In genomic region chr1:28766532-28767183, GRCh38 we compare ENCODE assay signal across 19 cellular contexts. TPM values are rescaled to one million over a fixed set of nuclear protein-coding genes. Genes with fewer than 3 reads are reported as not detected.
DNase-seq lines count a peak whose midpoint lies in the region; ATAC-seq and TF ChIP-seq lines count a peak whose summit lies in the region.
"Had no signal": no experiment of that assay in that cellular context is flagged by ENCODE, and none has a peak within 500 bp of the region (broad histone marks: within the 10 kb centered on the region; RNA-seq: fewer than 3 reads in every experiment).

No MANE protein-coding gene starts in this region.

- no TSS peak for BruUV-seq in IMR-90 (replicated peaks; lab: Mats Ljungman, UMichigan)

- no peak overlapping the region for H2AFZ ChIP-seq in IMR-90 (replicated peaks; ENCODE audit: low read length, poor library complexity)

- H2BK5ac ChIP-seq in IMR-90 (ENCODE audit: low read depth, low read length, poor library complexity, severe bottlenecking): no peak overlapping the region

- no peak for TF ChIP-seq RAD21 in IMR-90 (IDR thresholded peaks at IDR 0.05; ENCODE audit: low read length)

- no peak overlapping the region for H3K9ac ChIP-seq in IMR-90 (ENCODE audit: low read depth, low read length)
- H3K9ac ChIP-seq: BLaER1 treated with 17β-estradiol and CSF1 and Interleukin-3, amounts not matched to agents 10 nM and 100 nM had no signal

- TF ChIP-seq CTCF in IMR-90 (conservative IDR thresholded peaks at IDR 0.05; ENCODE audit: low read depth, low read length) (no peak), nephron progenitor cell (IDR thresholded peaks at IDR 0.05) (no peak)
- TF ChIP-seq CTCF in activated CD8-positive, alpha-beta T cell treated with anti-CD3 and anti-CD28 coated beads for 36 hours (IDR thresholded peaks at IDR 0.05): no peak

- no peak overlapping the region for H3K4me2 ChIP-seq in IMR-90 (ENCODE audit: low read depth, low read length)
- H3K4me2 ChIP-seq: BLaER1 treated with 17β-estradiol and CSF1 and Interleukin-3, amounts not matched to agents 10 nM and 100 nM had no signal

- no peak overlapping the region for H3K56ac ChIP-seq in IMR-90 (ENCODE audit: extremely low read depth, insufficient read depth, low read length)

- peak overlapping the region; percentile 30 for H3K27ac Mint-ChIP-seq in activated T-cell treated with anti-CD3 and anti-CD28 coated beads, Interleukin-2, amount 50 U/mL, for 24 hours
- H3K27ac Mint-ChIP-seq in CD4-positive, CD25-positive, alpha-beta regulatory T cell: peak overlapping the region; percentile 6 to 42 (median 9)
- peak overlapping the region in 5 of 9 donors; percentile 9 to 77 (median 46) for H3K27ac Mint-ChIP-seq in naive thymus-derived CD4-positive, alpha-beta T cell
- H3K27ac Mint-ChIP-seq in nephron progenitor cell: no peak overlapping the region
- H3K27ac Mint-ChIP-seq in activated CD8-positive, alpha-beta T cell treated with anti-CD3 and anti-CD28 coated beads for 36 hours: no peak overlapping the region
- H3K27ac Mint-ChIP-seq: HFFc6 had no signal

- H2AK9ac ChIP-seq in IMR-90 (replicated peaks; ENCODE audit: low read depth, low read length, poor library complexity): no peak overlapping the region

- H3K23ac ChIP-seq in IMR-90 (ENCODE audit: low read depth, low read length): no peak overlapping the region

- H3K4ac ChIP-seq in IMR-90 (ENCODE audit: low read depth, low read length): no peak overlapping the region

- H3K4me1 ChIP-seq in CD4-positive, CD25-positive, alpha-beta regulatory T cell (ENCODE audit: control insufficient read depth, insufficient read depth, low read length, poor library complexity, severe bottlenecking): peaks cover 7% of the 10 kb centered on the region
- H3K4me1 ChIP-seq in IMR-90 (ENCODE audit: control insufficient read depth, insufficient read depth, low read length): no peaks in the 10 kb centered on the region
- peaks cover 0 to 9% of the 10 kb centered on the region in 2 donors for H3K4me1 ChIP-seq in naive thymus-derived CD4-positive, alpha-beta T cell (ENCODE audit: control insufficient read depth in 2 of 2, insufficient read depth in 2 of 2, low read length in 2 of 2)

- H3K14ac ChIP-seq in IMR-90 (replicated peaks; ENCODE audit: low read depth, low read length): no peak overlapping the region

- no peak for TF ChIP-seq POLR2A in IMR-90 (IDR thresholded peaks at IDR 0.05; ENCODE audit: low read depth, low read length)

- in situ Hi-C loops in IMR-90 (cut with MboI; ENCODE audit: low sequenced_read_pairs): no loop called here

- H2BK20ac ChIP-seq in IMR-90 (ENCODE audit: low read depth, low read length): no peak overlapping the region

- no peak overlapping the region for H2BK15ac ChIP-seq in IMR-90 (ENCODE audit: low read depth, low read length)

- H2BK120ac ChIP-seq in IMR-90 (ENCODE audit: low read depth, low read length): no peak overlapping the region

- DNase-seq in activated T-cell treated with anti-CD3 and anti-CD28 coated beads, Interleukin-2, amount 50 U/mL, for 24 hours: peak; percentile 7
- no peak for DNase-seq in activated T-cell treated with anti-CD3 and anti-CD28 coated beads, Interleukin-2, amount 50 U/mL, for 4 hours
- DNase-seq in CD4-positive, CD25-positive, alpha-beta regulatory T cell: no peak
- DNase-seq in IMR-90 (no peak), nephron progenitor cell (no peak)
- no peak for DNase-seq in naive thymus-derived CD4-positive, alpha-beta T cell
- DNase-seq in activated CD8-positive, alpha-beta T cell treated with anti-CD3 and anti-CD28 coated beads for 36 hours: no peak
- DNase-seq: 8988T; AML-193; CD4-positive, alpha-beta memory T cell; COR-L47; DMS153; DMS79 treated with DMSO at 0.1 percent for 48 hours; EL; GOT3; H9; HFFc6 had no signal

- peaks cover 24% of the 10 kb centered on the region for H3K4me1 Mint-ChIP-seq in activated T-cell treated with anti-CD3 and anti-CD28 coated beads, Interleukin-2, amount 50 U/mL, for 24 hours (ENCODE audit: low read depth)
- H3K4me1 Mint-ChIP-seq in activated T-cell treated with anti-CD3 and anti-CD28 coated beads, Interleukin-2, amount 50 U/mL, for 4 hours (ENCODE audit: low read depth): peaks cover 23% of the 10 kb centered on the region
- peaks cover 5 to 37% (median 27%) of the 10 kb centered on the region in 4 donors for H3K4me1 Mint-ChIP-seq in CD4-positive, CD25-positive, alpha-beta regulatory T cell
- H3K4me1 Mint-ChIP-seq in naive thymus-derived CD4-positive, alpha-beta T cell: peaks cover 17 to 41% (median 24%) of the 10 kb centered on the region in 7 donors
- H3K4me1 Mint-ChIP-seq in nephron progenitor cell: peaks cover 4% of the 10 kb centered on the region
- peaks cover 13% of the 10 kb centered on the region for H3K4me1 Mint-ChIP-seq in activated CD8-positive, alpha-beta T cell treated with anti-CD3 and anti-CD28 coated beads for 36 hours (ENCODE audit: low read depth)
- H3K4me1 Mint-ChIP-seq: H9 had no signal

- H3K18ac ChIP-seq in IMR-90 (ENCODE audit: low read depth, low read length): no peak overlapping the region

- H3K9me3 ChIP-seq in CD4-positive, CD25-positive, alpha-beta regulatory T cell (ENCODE audit: control insufficient read depth in 2 of 2, low read length in 2 of 2): no peaks in the 10 kb centered on the region
- H3K9me3 ChIP-seq in IMR-90 (ENCODE audit: control insufficient read depth, insufficient read depth, low read length): no peaks in the 10 kb centered on the region
- no peaks in the 10 kb centered on the region for H3K9me3 ChIP-seq in naive thymus-derived CD4-positive, alpha-beta T cell (ENCODE audit: control insufficient read depth in 2 of 3, low read length in 3 of 3)
- H3K9me3 ChIP-seq: BLaER1 treated with 17β-estradiol and CSF1 and Interleukin-3, amounts not matched to agents 10 nM and 100 nM had no signal

- no peak overlapping the region for H3K27ac ChIP-seq in CD4-positive, CD25-positive, alpha-beta regulatory T cell (ENCODE audit: insufficient read depth, low read length, poor library complexity, severe bottlenecking)
- no peak overlapping the region for H3K27ac ChIP-seq in IMR-90 (ENCODE audit: insufficient read depth, low read length)
- no peak overlapping the region for H3K27ac ChIP-seq in naive thymus-derived CD4-positive, alpha-beta T cell (ENCODE audit: low read depth, low read length)
- H3K27ac ChIP-seq: BLaER1 treated with 17β-estradiol and CSF1 and Interleukin-3, amounts not matched to agents 10 nM and 100 nM had no signal

- no CpG with 5 or more reads among the region's 2 CpGs for WGBS in IMR-90 (ENCODE audit: extremely low coverage in 2 of 2, insufficient read length in 1 of 2), 2 experiments

- no peak overlapping the region for H4K91ac ChIP-seq in IMR-90 (ENCODE audit: insufficient read depth, low read depth, low read length)

- H3K4me3 ChIP-seq in CD4-positive, CD25-positive, alpha-beta regulatory T cell (ENCODE audit: low read depth, low read length): no peak overlapping the region
- no peak overlapping the region for H3K4me3 ChIP-seq in IMR-90 (ENCODE audit: insufficient read depth, low read depth, low read length)
- H3K4me3 ChIP-seq in naive thymus-derived CD4-positive, alpha-beta T cell (ENCODE audit: low read length): no peak overlapping the region
- H3K4me3 ChIP-seq: BLaER1 treated with 17β-estradiol and CSF1 and Interleukin-3, amounts not matched to agents 10 nM and 100 nM had no signal

- H3K36me3 ChIP-seq in CD4-positive, CD25-positive, alpha-beta regulatory T cell (ENCODE audit: control insufficient read depth, insufficient read depth, low read length): peaks cover 43% of the 10 kb centered on the region
- H3K36me3 ChIP-seq in IMR-90 (ENCODE audit: control insufficient read depth, insufficient read depth, low read length): peaks cover 25% of the 10 kb centered on the region
- peaks cover 6 to 19% (median 9%) of the 10 kb centered on the region in 3 experiments for H3K36me3 ChIP-seq in naive thymus-derived CD4-positive, alpha-beta T cell (ENCODE audit: control insufficient read depth in 2 of 3, insufficient read depth in 3 of 3, low read length in 3 of 3)

- no peak overlapping the region for H2AK5ac ChIP-seq in IMR-90 (ENCODE audit: low read depth, low read length)

- H3K27me3 Mint-ChIP-seq in activated T-cell treated with anti-CD3 and anti-CD28 coated beads, Interleukin-2, amount 50 U/mL, for 24 hours: no peaks in the 10 kb centered on the region
- no peaks in the 10 kb centered on the region for H3K27me3 Mint-ChIP-seq in activated T-cell treated with anti-CD3 and anti-CD28 coated beads, Interleukin-2, amount 50 U/mL, for 4 hours (ENCODE audit: low read depth)
- no peaks in the 10 kb centered on the region for H3K27me3 Mint-ChIP-seq in CD4-positive, CD25-positive, alpha-beta regulatory T cell
- no peaks in the 10 kb centered on the region for H3K27me3 Mint-ChIP-seq in naive thymus-derived CD4-positive, alpha-beta T cell
- no peaks in the 10 kb centered on the region for H3K27me3 Mint-ChIP-seq in nephron progenitor cell (ENCODE audit: low read depth, poor library complexity)
- no peaks in the 10 kb centered on the region for H3K27me3 Mint-ChIP-seq in activated CD8-positive, alpha-beta T cell treated with anti-CD3 and anti-CD28 coated beads for 36 hours
- H3K27me3 Mint-ChIP-seq: CD4-positive, alpha-beta memory T cell had no signal

- no peak for ATAC-seq in activated T-cell treated with anti-CD3 and anti-CD28 coated beads, Interleukin-2, amount 50 U/mL, for 4 hours
- ATAC-seq in CD4-positive, CD25-positive, alpha-beta regulatory T cell (ENCODE audit: low read depth in 2 of 2): no peak
- ATAC-seq in IMR-90 (ENCODE audit: low read depth) (no peak), GM18867 (IDR thresholded peaks at IDR 0.05; ENCODE audit: unreplicated experiment) (no peak)
- no peak for ATAC-seq in naive thymus-derived CD4-positive, alpha-beta T cell
- no peak for ATAC-seq in activated CD8-positive, alpha-beta T cell treated with anti-CD3 and anti-CD28 coated beads for 36 hours

- peaks cover 54% of the 10 kb centered on the region for H4K20me1 ChIP-seq in IMR-90 (ENCODE audit: insufficient read depth, low read length)

- H3K27me3 ChIP-seq in CD4-positive, CD25-positive, alpha-beta regulatory T cell (ENCODE audit: control insufficient read depth, insufficient read depth, low read length): no peaks in the 10 kb centered on the region
- H3K27me3 ChIP-seq in IMR-90 (ENCODE audit: control insufficient read depth, insufficient read depth, low read length): no peaks in the 10 kb centered on the region
- H3K27me3 ChIP-seq in naive thymus-derived CD4-positive, alpha-beta T cell (ENCODE audit: control insufficient read depth in 2 of 2, insufficient read depth in 2 of 2, low read length in 2 of 2): no peaks in the 10 kb centered on the region
- H3K27me3 ChIP-seq: BLaER1 treated with 17β-estradiol and CSF1 and Interleukin-3, amounts not matched to agents 10 nM and 100 nM had no signal

- peaks cover 76% of the 10 kb centered on the region for H3K36me3 Mint-ChIP-seq in activated T-cell treated with anti-CD3 and anti-CD28 coated beads, Interleukin-2, amount 50 U/mL, for 24 hours (ENCODE audit: low read depth)
- H3K36me3 Mint-ChIP-seq in activated T-cell treated with anti-CD3 and anti-CD28 coated beads, Interleukin-2, amount 50 U/mL, for 4 hours (ENCODE audit: insufficient read depth): peaks cover 18% of the 10 kb centered on the region
- peaks cover 24% of the 10 kb centered on the region for H3K36me3 Mint-ChIP-seq in CD4-positive, CD25-positive, alpha-beta regulatory T cell
- peaks cover 5 to 25% (median 10%) of the 10 kb centered on the region in 5 donors for H3K36me3 Mint-ChIP-seq in naive thymus-derived CD4-positive, alpha-beta T cell
- peaks cover 61% of the 10 kb centered on the region for H3K36me3 Mint-ChIP-seq in nephron progenitor cell (ENCODE audit: low read depth)
- H3K36me3 Mint-ChIP-seq in activated CD8-positive, alpha-beta T cell treated with anti-CD3 and anti-CD28 coated beads for 36 hours (ENCODE audit: low read depth): peaks cover 28% of the 10 kb centered on the region

- no peak overlapping the region for H4K8ac ChIP-seq in IMR-90 (ENCODE audit: low read depth in 2 of 2, low read length in 2 of 2)

- H4K5ac ChIP-seq in IMR-90 (ENCODE audit: low read depth, low read length): no peak overlapping the region

- no peaks in the 10 kb centered on the region for H3K9me3 Mint-ChIP-seq in activated T-cell treated with anti-CD3 and anti-CD28 coated beads, Interleukin-2, amount 50 U/mL, for 24 hours
- H3K9me3 Mint-ChIP-seq in activated T-cell treated with anti-CD3 and anti-CD28 coated beads, Interleukin-2, amount 50 U/mL, for 4 hours: no peaks in the 10 kb centered on the region
- H3K9me3 Mint-ChIP-seq in CD4-positive, CD25-positive, alpha-beta regulatory T cell: no peaks in the 10 kb centered on the region
- H3K9me3 Mint-ChIP-seq in naive thymus-derived CD4-positive, alpha-beta T cell: no peaks in the 10 kb centered on the region
- H3K9me3 Mint-ChIP-seq in nephron progenitor cell: peaks cover 6% of the 10 kb centered on the region
- H3K9me3 Mint-ChIP-seq in activated CD8-positive, alpha-beta T cell treated with anti-CD3 and anti-CD28 coated beads for 36 hours: no peaks in the 10 kb centered on the region
- H3K9me3 Mint-ChIP-seq: CD4-positive, alpha-beta memory T cell; H9; HFFc6 had no signal

- H3K79me1 ChIP-seq in IMR-90 (ENCODE audit: low read depth in 1 of 2, low read length in 2 of 2): peaks cover 2 to 47% of the 10 kb centered on the region in 2 experiments

- CTCF ChIA-PET in IMR-90 (lab: Yijun Ruan, JAX): no interaction called here
- CTCF ChIA-PET in naive thymus-derived CD4-positive, alpha-beta T cell (lab: Charles Lee): no interaction called here
- CTCF ChIA-PET in activated CD8-positive, alpha-beta T cell treated with anti-CD3 and anti-CD28 coated beads for 36 hours (lab: Charles Lee): no interaction called here

- H3K9me1 ChIP-seq in IMR-90 (ENCODE audit: insufficient read depth, low read length): peaks cover 4% of the 10 kb centered on the region; the same call in 1 of the 2 replicates

- POLR2A ChIA-PET in IMR-90 (lab: Charles Lee; ENCODE audit: unreplicated experiment): no interaction called here
- POLR2A ChIA-PET in naive thymus-derived CD4-positive, alpha-beta T cell (lab: Charles Lee): interaction anchor here (0.6 kb wide), 1 partner anchor 68 kb away, joined by 3 read pairs; no protein-coding TSS in a partner anchor
- POLR2A ChIA-PET in activated CD8-positive, alpha-beta T cell treated with anti-CD3 and anti-CD28 coated beads for 36 hours (lab: Charles Lee): no interaction called here

- no peak overlapping the region for H3K4me3 Mint-ChIP-seq in activated T-cell treated with anti-CD3 and anti-CD28 coated beads, Interleukin-2, amount 50 U/mL, for 24 hours
- no peak overlapping the region for H3K4me3 Mint-ChIP-seq in activated T-cell treated with anti-CD3 and anti-CD28 coated beads, Interleukin-2, amount 50 U/mL, for 4 hours
- H3K4me3 Mint-ChIP-seq in CD4-positive, CD25-positive, alpha-beta regulatory T cell: no peak overlapping the region
- H3K4me3 Mint-ChIP-seq in naive thymus-derived CD4-positive, alpha-beta T cell: no peak overlapping the region
- no peak overlapping the region for H3K4me3 Mint-ChIP-seq in nephron progenitor cell
- H3K4me3 Mint-ChIP-seq in activated CD8-positive, alpha-beta T cell treated with anti-CD3 and anti-CD28 coated beads for 36 hours: no peak overlapping the region
- H3K4me3 Mint-ChIP-seq: H9, HFFc6 had no signal

- intact Hi-C loops in IMR-90 (cut with micrococcal nuclease): no loop called here
- intact Hi-C loops in naive thymus-derived CD4-positive, alpha-beta T cell (cut with micrococcal nuclease): no loop called here
- intact Hi-C loops in activated CD8-positive, alpha-beta T cell treated with anti-CD3 and anti-CD28 coated beads for 36 hours (cut with micrococcal nuclease): no loop called here

- dilution Hi-C loops in IMR-90 (cut with HindIII; ENCODE audit: low sequenced_read_pairs, unreplicated experiment): no loop called here

RNA-seq across cellular contexts. Expression of gene YTHDF2, which starts 29.9 kb away (rescaled TPM):
- total RNA-seq in activated T-cell treated with anti-CD3 and anti-CD28 coated beads, Interleukin-2, amount 50 U/mL, for 4 hours: 100 to 1,000 TPM in 1 of 3 donors, 10 to 100 TPM in 2; 99.4 to 101 (median 99.8) TPM
- 81.9 TPM for total RNA-seq in CD4-positive, CD25-positive, alpha-beta regulatory T cell
- polyA plus RNA-seq in CD4-positive, CD25-positive, alpha-beta regulatory T cell: 100 to 1,000 TPM; 107 to 145 (median 132) TPM
- 88.3 and 94.3 TPM in 2 replicates for total RNA-seq in IMR-90 (2012; rRNA removed)
- polyA plus RNA-seq in IMR-90 (2012; rRNA removed): 50.0 and 50.5 TPM in 2 replicates
- 24.7 and 26.8 TPM in 2 replicates for polyA plus RNA-seq in IMR-90 (2012; cell fraction: cytosol; rRNA removed)
- polyA plus RNA-seq in IMR-90 (2012; cell fraction: nucleus; rRNA removed; ENCODE audit: low replicate concordance): 23.3 and 41.5 TPM in 2 replicates
- total RNA-seq in naive thymus-derived CD4-positive, alpha-beta T cell: 10 to 100 TPM; 64.5 to 72.0 (median 71.5) TPM
- polyA plus RNA-seq in naive thymus-derived CD4-positive, alpha-beta T cell: 100 to 1,000 TPM; 113 to 139 TPM
- 10 to 100 TPM; 72.2 to 82.1 TPM for total RNA-seq in activated CD8-positive, alpha-beta T cell treated with anti-CD3 and anti-CD28 coated beads for 36 hours

RNA-seq across cellular contexts. Expression of gene OPRD1, which starts 45.3 kb away (rescaled TPM):
- total RNA-seq in activated T-cell treated with anti-CD3 and anti-CD28 coated beads, Interleukin-2, amount 50 U/mL, for 4 hours: not detected
- not detected for total RNA-seq in CD4-positive, CD25-positive, alpha-beta regulatory T cell
- under 1 TPM in 1 of 4 donors, not detected in 3; 0.02 TPM for polyA plus RNA-seq in CD4-positive, CD25-positive, alpha-beta regulatory T cell
- under 0.01 TPM in 2 replicates for total RNA-seq in IMR-90 (2012; rRNA removed)
- polyA plus RNA-seq in IMR-90 (2012; rRNA removed): not detected in 2 replicates
- polyA plus RNA-seq in IMR-90 (2012; cell fraction: cytosol; rRNA removed): not detected in 2 replicates
- 0.01 and 0.02 TPM in 2 replicates for polyA plus RNA-seq in IMR-90 (2012; cell fraction: nucleus; rRNA removed; ENCODE audit: low replicate concordance)
- not detected for total RNA-seq in naive thymus-derived CD4-positive, alpha-beta T cell
- not detected for polyA plus RNA-seq in naive thymus-derived CD4-positive, alpha-beta T cell
- under 1 TPM in 1 of 2 experiments, not detected in 1; 0.02 TPM for total RNA-seq in activated CD8-positive, alpha-beta T cell treated with anti-CD3 and anti-CD28 coated beads for 36 hours
- total RNA-seq: CD4-positive, alpha-beta memory T cell; HFFc6 had no signal

Comparison
In these comparisons a context has a peak if more than half of its experiments do, and no peak if none do; other contexts are left out.
1. H3K27ac Mint-ChIP-seq: peak in activated T-cell treated with anti-CD3 and anti-CD28 coated beads, Interleukin-2, amount 50 U/mL, for 24 hours (single experiment), CD4-positive, CD25-positive, alpha-beta regulatory T cell (3 of 3) and naive thymus-derived CD4-positive, alpha-beta T cell (5 of 9); none in nephron progenitor cell (single experiment) and activated CD8-positive, alpha-beta T cell treated with anti-CD3 and anti-CD28 coated beads for 36 hours (single experiment).